In the genomic region with DNA sequence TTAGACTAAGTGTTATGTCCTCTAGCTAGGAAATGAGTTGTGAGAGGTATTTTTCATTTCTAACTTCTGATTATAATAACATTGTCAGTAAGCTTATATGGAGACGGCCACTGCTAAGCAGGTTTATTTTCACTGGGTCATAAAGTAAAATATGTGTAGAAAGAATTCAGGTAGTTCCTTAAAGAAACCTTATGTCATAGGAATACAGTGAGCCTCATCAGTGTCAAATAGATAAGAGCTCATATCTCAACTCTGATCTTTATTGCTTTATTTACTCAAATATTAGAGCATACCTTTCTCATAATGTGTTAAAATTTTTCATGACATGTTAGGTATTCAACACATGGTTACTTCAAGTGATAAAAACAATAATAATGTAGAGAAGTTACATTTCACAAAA, we compare ENCODE assay signal across 25 cellular contexts.
DNase-seq lines count a peak whose midpoint lies in the region; ATAC-seq, FAIRE-seq and TF ChIP-seq lines count a peak whose summit lies in the region.
"Had no signal": no experiment of that assay in that cellular context is flagged by ENCODE, and none has a peak within 500 bp of the region (broad histone marks: within the 10 kb centered on the region; RNA-seq: fewer than 3 reads in every experiment).

No MANE protein-coding gene starts in this region.

- no peak overlapping the region for H3K4me3 ChIP-seq in HUES64 (ENCODE audit: low read length)
- H3K4me3 ChIP-seq in H1 (ENCODE audit: extremely low read depth in 1 of 4, insufficient read depth in 2 of 4, low read depth in 3 of 4, low read length in 4 of 4) = no peak overlapping the region
- no peak overlapping the region for H3K4me3 ChIP-seq in CD8-positive, alpha-beta memory T cell (ENCODE audit: low read length)
- H3K4me3 ChIP-seq: A549; BLaER1 treated with 17β-estradiol and CSF1 and Interleukin-3, amounts not matched to agents 10 nM and 100 nM; GM23248; HAP-1 had no signal

- H2BK15ac ChIP-seq in H1 (ENCODE audit: low read length) = no peak overlapping the region

- no peaks in the 10 kb centered on the region for H3K27me3 Mint-ChIP-seq in mesothelial cell of epicardium (ENCODE audit: low read depth)
- H3K27me3 Mint-ChIP-seq in CD8-positive, alpha-beta memory T cell = no peaks in the 10 kb centered on the region
- H3K27me3 Mint-ChIP-seq: CD4-positive, alpha-beta T cell had no signal

- H3K4ac ChIP-seq in H1 (replicated peaks; ENCODE audit: insufficient read length, low read depth, low read length) = no peak overlapping the region

- peak; percentile 29 for DNase-seq in HT-29 (ENCODE audit: low spot score)
- DNase-seq in H1 (ENCODE audit: low read depth in 1 of 2, low spot score in 2 of 2) = no peak
- no peak for DNase-seq in mesothelial cell of epicardium (ENCODE audit: low spot score in 2 of 2, unreplicated experiment in 2 of 2)
- no peak for DNase-seq in RCC 7860 (ENCODE audit: low spot score)
- DNase-seq in CD8-positive, alpha-beta memory T cell = no peak
- DNase-seq in Right ventricle myocardium inferior (ENCODE audit: missing footprints) = no peak
- DNase-seq: 8988T; ACHN; AML-193; BE2C; CD4-positive, alpha-beta T cell; COR-L47; DMS153; DND-41; GM23248; HFFc6 had no signal

- no peak overlapping the region for H4K8ac ChIP-seq in H1 (ENCODE audit: extremely low read depth, insufficient read depth, low read length)

- TF ChIP-seq CTCF in H1 (IDR thresholded peaks at IDR 0.05; ENCODE audit: control extremely low read depth in 1 of 3, insufficient read depth in 1 of 3, low read depth in 1 of 3, low read length in 3 of 3) (no peak), mesothelial cell of epicardium (IDR thresholded peaks at IDR 0.05; ENCODE audit: unreplicated experiment) (no peak)

- FAIRE-seq in H1 (lab: Jason Lieb, UNC) = no peak
- no peak for FAIRE-seq in RCC 7860 (lab: Jason Lieb, UNC)
- FAIRE-seq: A549, G401.6, GM12892, GM19239, H54 had no signal

- H3K36me3 ChIP-seq in HUES64 (ENCODE audit: insufficient read depth, low read length) (no peaks in the 10 kb centered on the region), H1 (ENCODE audit: control insufficient read depth in 2 of 4, insufficient read depth in 4 of 4, low read length in 3 of 4) (no peaks in the 10 kb centered on the region)
- H3K36me3 ChIP-seq in CD8-positive, alpha-beta memory T cell (ENCODE audit: insufficient read depth, low read length) = no peaks in the 10 kb centered on the region
- H3K36me3 ChIP-seq: BE2C; BLaER1 treated with 17β-estradiol and CSF1 and Interleukin-3, amounts not matched to agents 10 nM and 100 nM; HAP-1 had no signal

- no peaks in the 10 kb centered on the region for H3K9me3 ChIP-seq in HUES64 (ENCODE audit: insufficient read depth, low read depth, low read length)
- no peaks in the 10 kb centered on the region for H3K9me3 ChIP-seq in H1 (ENCODE audit: insufficient read depth in 2 of 2, low read depth in 1 of 2, low read length in 1 of 2)
- H3K9me3 ChIP-seq in CD8-positive, alpha-beta memory T cell (ENCODE audit: low read length) = no peaks in the 10 kb centered on the region
- H3K9me3 ChIP-seq: A549; BE2C; BLaER1 treated with 17β-estradiol and CSF1 and Interleukin-3, amounts not matched to agents 10 nM and 100 nM; HAP-1 had no signal

- no peak overlapping the region for H4K91ac ChIP-seq in H1 (replicated peaks; ENCODE audit: insufficient read length, low read length)

- no peak overlapping the region for H3K18ac ChIP-seq in H1 (ENCODE audit: extremely low read depth, low read length)

- H3K27ac ChIP-seq in HUES64 (ENCODE audit: low read depth, low read length) (peak overlapping the region; percentile 47; the same call in 1 of the 2 replicates), H1 (ENCODE audit: low read depth, low read length) (no peak overlapping the region)
- H3K27ac ChIP-seq in CD8-positive, alpha-beta memory T cell (ENCODE audit: low read depth, low read length) = no peak overlapping the region
- H3K27ac ChIP-seq: A549; BLaER1 treated with 17β-estradiol and CSF1 and Interleukin-3, amounts not matched to agents 10 nM and 100 nM; GM23248 had no signal

- no peaks in the 10 kb centered on the region for H3K27me3 ChIP-seq in HUES64 (ENCODE audit: insufficient read depth, low read length)
- H3K27me3 ChIP-seq in H1 (replicated peaks in 1 of 4; ENCODE audit: control insufficient read depth in 3 of 4, extremely low read depth in 1 of 4, insufficient read depth in 3 of 4, low read length in 3 of 4) = no peaks in the 10 kb centered on the region
- H3K27me3 ChIP-seq in CD8-positive, alpha-beta memory T cell (ENCODE audit: insufficient read depth, low read length, poor library complexity, severe bottlenecking) = no peaks in the 10 kb centered on the region
- H3K27me3 ChIP-seq: BE2C; BLaER1 treated with 17β-estradiol and CSF1 and Interleukin-3, amounts not matched to agents 10 nM and 100 nM had no signal

- H3K27ac Mint-ChIP-seq in mesothelial cell of epicardium = peak overlapping the region; percentile 43
- no peak overlapping the region for H3K27ac Mint-ChIP-seq in CD8-positive, alpha-beta memory T cell
- H3K27ac Mint-ChIP-seq: CD14-positive monocyte; CD4-positive, alpha-beta T cell; HFFc6 had no signal

- intact Hi-C loops in Right ventricle myocardium inferior (cut with DNase I) = no loop called here

- no peak overlapping the region for H2BK12ac ChIP-seq in H1 (ENCODE audit: low read depth, low read length)

- H3K23ac ChIP-seq in H1 (ENCODE audit: insufficient read length) = no peak overlapping the region

- CTCF ChIA-PET in H1 (lab: Charles Lee; ENCODE audit: partially characterized antibody) = no interaction called here
- CTCF ChIA-PET in CD8-positive, alpha-beta memory T cell (lab: Charles Lee) = no interaction called here

- 80% methylated on average over 1 of the region's 1 CpG for WGBS in HUES64
- 77% methylated on average over 1 of the region's 1 CpG; no CpG with 5 or more reads in 1 of the 2 experiments for WGBS in H1 (ENCODE audit: extremely low coverage in 1 of 2, insufficient coverage in 1 of 2, insufficient read length in 1 of 2, insufficient replicate concordance in 2 of 2, low coverage in 1 of 2, low lambda C conversion rate in 2 of 2, missing lambda C conversion rate in 1 of 2), 2 experiments

- H3K36me3 Mint-ChIP-seq in mesothelial cell of epicardium = no peaks in the 10 kb centered on the region
- no peaks in the 10 kb centered on the region for H3K36me3 Mint-ChIP-seq in CD8-positive, alpha-beta memory T cell
- H3K36me3 Mint-ChIP-seq: CD14-positive monocyte had no signal

- no peak overlapping the region for H3K56ac ChIP-seq in H1 (replicated peaks; ENCODE audit: insufficient read length, low read depth, low read length)

- TF ChIP-seq POLR2A in H1 (IDR thresholded peaks at IDR 0.05; ENCODE audit: control extremely low read depth in 1 of 2, low read depth in 2 of 2, low read length in 2 of 2) = no peak

- H3K4me1 Mint-ChIP-seq in mesothelial cell of epicardium = peaks cover 29% of the 10 kb centered on the region
- no peaks in the 10 kb centered on the region for H3K4me1 Mint-ChIP-seq in CD8-positive, alpha-beta memory T cell
- H3K4me1 Mint-ChIP-seq: CD14-positive monocyte had no signal

- TF ChIP-seq EP300 in H1 (IDR thresholded peaks at IDR 0.05; ENCODE audit: borderline replicate concordance in 1 of 2, low read depth in 2 of 2, low read length in 2 of 2) = no peak

- no peak overlapping the region; a peak in 2 of 4 replicates for H3K4me2 ChIP-seq in H1 (ENCODE audit: insufficient read depth in 1 of 2, low read depth in 2 of 2, low read length in 2 of 2)
- H3K4me2 ChIP-seq: A549; BLaER1 treated with 17β-estradiol and CSF1 and Interleukin-3, amounts not matched to agents 10 nM and 100 nM had no signal

- H3K4me3 Mint-ChIP-seq in mesothelial cell of epicardium = no peak overlapping the region
- no peak overlapping the region for H3K4me3 Mint-ChIP-seq in CD8-positive, alpha-beta memory T cell
- H3K4me3 Mint-ChIP-seq: CD14-positive monocyte; CD4-positive, alpha-beta T cell; HFFc6 had no signal

- no peaks in the 10 kb centered on the region for H4K20me1 ChIP-seq in H1 (replicated peaks in 1 of 2; ENCODE audit: control insufficient read depth in 1 of 2, insufficient read depth in 2 of 2, low read length in 2 of 2)
- H4K20me1 ChIP-seq: BLaER1 treated with 17β-estradiol and CSF1 and Interleukin-3, amounts not matched to agents 10 nM and 100 nM had no signal

- H3K23me2 ChIP-seq in H1 (ENCODE audit: low read depth, low read length) = no peaks in the 10 kb centered on the region

- no peak overlapping the region for H2AFZ ChIP-seq in H1 (ENCODE audit: low read length)
- H2AFZ ChIP-seq: GM23248 had no signal

- H3K14ac ChIP-seq in H1 (ENCODE audit: insufficient read length) = no peak overlapping the region

- POLR2A ChIA-PET in H1 (lab: Charles Lee; ENCODE audit: partially characterized antibody) = no interaction called here
- POLR2A ChIA-PET in CD8-positive, alpha-beta memory T cell (lab: Charles Lee) = no interaction called here

- H3K4me1 ChIP-seq in HUES64 (ENCODE audit: insufficient read depth, low read length) = peaks cover 25% of the 10 kb centered on the region
- peaks cover 0 to 10% (median 3%) of the 10 kb centered on the region in 4 experiments; a peak in 3 of 7 replicates for H3K4me1 ChIP-seq in H1 (replicated peaks in 1 of 4; ENCODE audit: control insufficient read depth in 3 of 4, insufficient read depth in 4 of 4, low read length in 3 of 4)
- no peaks in the 10 kb centered on the region for H3K4me1 ChIP-seq in CD8-positive, alpha-beta memory T cell (ENCODE audit: insufficient read depth, low read length)
- H3K4me1 ChIP-seq: A549; BE2C; BLaER1 treated with 17β-estradiol and CSF1 and Interleukin-3, amounts not matched to agents 10 nM and 100 nM had no signal

- H3K9ac ChIP-seq in HUES64 (ENCODE audit: low read depth, low read length) (no peak overlapping the region), H1 (replicated peaks in 1 of 4; ENCODE audit: extremely low read depth in 1 of 4, low read depth in 3 of 4, low read length in 3 of 4) (no peak overlapping the region)
- H3K9ac ChIP-seq: BLaER1 treated with 17β-estradiol and CSF1 and Interleukin-3, amounts not matched to agents 10 nM and 100 nM; GM23248 had no signal

- H2BK20ac ChIP-seq in H1 (ENCODE audit: low read length) = no peak overlapping the region

- ATAC-seq in Right ventricle myocardium inferior = no peak
- ATAC-seq: A549 had no signal

- no peaks in the 10 kb centered on the region for H3K9me3 Mint-ChIP-seq in mesothelial cell of epicardium
- peaks cover 0 to 21% (median 9%) of the 10 kb centered on the region in 5 donors for H3K9me3 Mint-ChIP-seq in CD8-positive, alpha-beta memory T cell

- no peak overlapping the region for H2BK5ac ChIP-seq in H1 (ENCODE audit: low read depth, low read length)

- no peak overlapping the region for H2BK120ac ChIP-seq in H1 (replicated peaks; ENCODE audit: low read depth, low read length)

- peak overlapping the region; percentile 83 for H4K5ac ChIP-seq in H1 (ENCODE audit: insufficient read length, low read depth, low read length)

- H3K79me2 ChIP-seq in H1 (ENCODE audit: control insufficient read depth in 1 of 2, insufficient read depth in 2 of 2, low read length in 2 of 2) = no peaks in the 10 kb centered on the region

- no peaks in the 10 kb centered on the region for H3K79me1 ChIP-seq in H1 (ENCODE audit: low read depth, low read length)

- no peak for TF ChIP-seq RAD21 in H1 (IDR thresholded peaks at IDR 0.05 in 1 of 2, conservative IDR thresholded peaks at IDR 0.05 in 1 of 2; ENCODE audit: low read depth in 2 of 2, low read length in 2 of 2)

- H2AK5ac ChIP-seq in H1 (ENCODE audit: low read depth, low read length) = no peak overlapping the region

TF ChIP-seq in H1, 55 proteins besides CTCF, POLR2A, EP300 and RAD21 (continues in another document):
- no peak for TF ChIP-seq CREB1 (IDR thresholded peaks at IDR 0.05)
